22 cellular contexts compared by ENCODE assay signal in genomic region chr2:241140445-241140840, GRCh38. TPM values are rescaled to one million over a fixed set of nuclear protein-coding genes. Genes with fewer than 3 reads are reported as not detected.
DNase-seq lines count a peak whose midpoint lies in the region; ATAC-seq, FAIRE-seq and TF ChIP-seq lines count a peak whose summit lies in the region.
"Had no signal": no experiment of that assay in that cellular context is flagged by ENCODE, and none has a peak within 500 bp of the region (broad histone marks: within the 10 kb centered on the region; RNA-seq: fewer than 3 reads in every experiment).

No MANE protein-coding gene starts in this region.

- H2BK15ac ChIP-seq in H9 (ENCODE audit: low read depth, low read length) = no peak overlapping the region

- no peak overlapping the region for H2AFZ ChIP-seq in H9 (ENCODE audit: low read length)
- no peak overlapping the region for H2AFZ ChIP-seq in HepG2 (ENCODE audit: low read length)

- FAIRE-seq in bronchial epithelial cell (lab: Jason Lieb, UNC) = peak; percentile 7
- no peak for FAIRE-seq in HepG2 (lab: Jason Lieb, UNC)
- FAIRE-seq: D721Med, GM12892, GM19239 had no signal

- H3K36me3 Mint-ChIP-seq in H9 (ENCODE audit: insufficient read depth in 1 of 3, low read depth in 3 of 3) = peaks cover 12 to 66% (median 57%) of the 10 kb centered on the region in 3 experiments; a peak in 6 of 7 replicates
- peaks cover 93% of the 10 kb centered on the region for H3K36me3 Mint-ChIP-seq in stimulated activated memory B cell treated with anti-CD40 and anti-IgM and Interleukin-4, amounts not matched to agents 10 μg/mL and 1 μg/mL and 100 μg/mL, for 72 hours

- H4K8ac ChIP-seq in H9 (replicated peaks; ENCODE audit: insufficient read length, low read depth, low read length) = no peak overlapping the region

- H3K9me3 ChIP-seq in H9 (ENCODE audit: control insufficient read depth, low read depth, low read length) = no peaks in the 10 kb centered on the region
- H3K9me3 ChIP-seq in HepG2 (ENCODE audit: low read length) = no peaks in the 10 kb centered on the region

- H3K23me2 ChIP-seq in H9 (ENCODE audit: insufficient read length, low read depth, low read length, poor library complexity, severe bottlenecking) = no peaks in the 10 kb centered on the region

- no peak overlapping the region for H3K56ac ChIP-seq in H9 (ENCODE audit: insufficient read length, low read depth, low read length)

- H3K79me2 ChIP-seq in H9 (ENCODE audit: insufficient read depth, low read length) = no peaks in the 10 kb centered on the region
- peaks cover 2% of the 10 kb centered on the region for H3K79me2 ChIP-seq in HepG2 (ENCODE audit: insufficient read depth, low read length)

- no peak overlapping the region for H3K4ac ChIP-seq in H9 (ENCODE audit: low read depth, low read length)

- H3K4me3 ChIP-seq in bronchial epithelial cell (ENCODE audit: low read depth, low read length) = no peak overlapping the region
- no peak overlapping the region for H3K4me3 ChIP-seq in HepG2 (replicated peaks in 1 of 3; ENCODE audit: insufficient read depth in 1 of 3, low read depth in 2 of 3, low read length in 3 of 3)

- CTCF ChIA-PET in HepG2 (lab: Yijun Ruan, JAX; ENCODE audit: low intra/inter-chr PET ratio, low total read pairs) = no interaction called here

- no peaks in the 10 kb centered on the region for H3K27me3 Mint-ChIP-seq in H9 (ENCODE audit: low read depth)
- no peaks in the 10 kb centered on the region for H3K27me3 Mint-ChIP-seq in stimulated activated memory B cell treated with anti-CD40 and anti-IgM and Interleukin-4, amounts not matched to agents 10 μg/mL and 1 μg/mL and 100 μg/mL, for 72 hours

- H3K36me3 ChIP-seq in bronchial epithelial cell (ENCODE audit: control insufficient read depth, insufficient read depth, low read length) = peaks cover 1% of the 10 kb centered on the region
- H3K36me3 ChIP-seq in HepG2 (replicated peaks in 1 of 2; ENCODE audit: control insufficient read depth in 1 of 2, insufficient read depth in 2 of 2, low read length in 2 of 2) = peaks cover 10 to 14% of the 10 kb centered on the region in 2 experiments

- H4K20me1 ChIP-seq in H9 (ENCODE audit: control insufficient read depth, insufficient read depth, insufficient read length) = no peaks in the 10 kb centered on the region
- H4K20me1 ChIP-seq in HepG2 (ENCODE audit: insufficient read depth, low read length) = no peaks in the 10 kb centered on the region

- H3K23ac ChIP-seq in H9 (ENCODE audit: insufficient read length, low read depth, low read length) = no peak overlapping the region

- H3T11ph ChIP-seq in H9 (ENCODE audit: low read length) = no peak overlapping the region

- H2BK20ac ChIP-seq in H9 (ENCODE audit: low read depth, low read length, poor library complexity, severe bottlenecking) = no peak overlapping the region

- TF ChIP-seq EP300 in HepG2 (IDR thresholded peaks at IDR 0.05; ENCODE audit: low read depth in 2 of 2, low read length in 2 of 2) (no peak), HepG2 (CRISPR knock-in tag; IDR thresholded peaks at IDR 0.05; ENCODE audit: borderline replicate concordance) (no peak)

- no peak overlapping the region for H2BK120ac ChIP-seq in H9 (ENCODE audit: low read depth, low read length, poor library complexity, severe bottlenecking)

- H3K4me2 ChIP-seq in H9 (ENCODE audit: insufficient read depth, insufficient read length, low read length) (no peak overlapping the region), HepG2 (ENCODE audit: low read depth, low read length) (no peak overlapping the region)

- no CpG with 5 or more reads among the region's 10 CpGs for WGBS in H9 (ENCODE audit: extremely low coverage, insufficient read length, low lambda C conversion rate)
- WGBS in HepG2 (ENCODE audit: low lambda C conversion rate) = 83% methylated on average over 10 of the region's 10 CpGs

- H3K27me3 ChIP-seq in H9 (ENCODE audit: insufficient read depth, low read length) = no peaks in the 10 kb centered on the region
- H3K27me3 ChIP-seq in bronchial epithelial cell (ENCODE audit: control insufficient read depth, insufficient read depth, low read length) = no peaks in the 10 kb centered on the region
- H3K27me3 ChIP-seq in HepG2 (ENCODE audit: control insufficient read depth in 1 of 2, insufficient read depth in 2 of 2, low read length in 2 of 2) = no peaks in the 10 kb centered on the region

- H2BK12ac ChIP-seq in H9 (ENCODE audit: insufficient read length, low read depth, low read length) = no peak overlapping the region

- H3K14ac ChIP-seq in H9 (ENCODE audit: insufficient read depth, low read length) = no peak overlapping the region

- no peak for DNase-seq in H9
- no peak for DNase-seq in bronchial epithelial cell (ENCODE audit: low read depth)
- DNase-seq in HepG2 (ENCODE audit: low spot score) = no peak
- peak; percentile 17 for DNase-seq in sciatic nerve (ENCODE audit: low spot score)
- DNase-seq in left cardiac atrium = no peak
- DNase-seq: CD8-positive, alpha-beta T cell; COR-L47; DMS153; DMS79 treated with DMSO at 0.1 percent for 48 hours; EL; GDM1; GOT3; IMR-90 had no signal

- no peak for TF ChIP-seq CTCF in H9 (conservative IDR thresholded peaks at IDR 0.05)
- no peak for TF ChIP-seq CTCF in bronchial epithelial cell (IDR thresholded peaks at IDR 0.05; ENCODE audit: insufficient read depth, low read length, severe bottlenecking)
- peak; percentile 18; the same call in 1 of the 2 replicates for TF ChIP-seq CTCF in HepG2 (CRISPR knock-in tag; IDR thresholded peaks at IDR 0.05)

- H4K5ac ChIP-seq in H9 (ENCODE audit: insufficient read length, low read depth, low read length) = no peak overlapping the region

- in situ Hi-C loops in HepG2 (cut with HindIII; ENCODE audit: extremely low pct_ligation_motif_present, low pct_unique_long_range_greater_than_20kb) = no loop called here

- no peaks in the 10 kb centered on the region for H3K9me3 Mint-ChIP-seq in H9
- no peaks in the 10 kb centered on the region for H3K9me3 Mint-ChIP-seq in stimulated activated memory B cell treated with anti-CD40 and anti-IgM and Interleukin-4, amounts not matched to agents 10 μg/mL and 1 μg/mL and 100 μg/mL, for 72 hours
- H3K9me3 Mint-ChIP-seq: CD14-positive monocyte; CD8-positive, alpha-beta T cell had no signal

- no peaks in the 10 kb centered on the region for H3K79me1 ChIP-seq in H9 (ENCODE audit: insufficient read depth, low read depth, low read length, poor library complexity, severe bottlenecking)

- TF ChIP-seq RAD21 in HepG2 (CRISPR knock-in tag; IDR thresholded peaks at IDR 0.05) = no peak

- TF ChIP-seq POLR2A in HepG2 (IDR thresholded peaks at IDR 0.05; ENCODE audit: insufficient read depth in 1 of 2, low read depth in 2 of 2, low read length in 2 of 2) = no peak

- ATAC-seq in HepG2 (peak; percentile 15; the same call in 1 of the 3 replicates), sciatic nerve (no peak), GM19035 (IDR thresholded peaks at IDR 0.05; ENCODE audit: unreplicated experiment) (no peak), left cardiac atrium (no peak), HG03520 (IDR thresholded peaks at IDR 0.05; ENCODE audit: unreplicated experiment) (no peak)
- no peak for ATAC-seq in stimulated activated memory B cell treated with anti-CD40 and anti-IgM and Interleukin-4, amounts not matched to agents 10 μg/mL and 1 μg/mL and 100 μg/mL, for 72 hours
- ATAC-seq: CD8-positive, alpha-beta T cell; HCT116 had no signal

- H3K4me3 Mint-ChIP-seq in H9 = no peak overlapping the region
- H3K4me3 Mint-ChIP-seq in stimulated activated memory B cell treated with anti-CD40 and anti-IgM and Interleukin-4, amounts not matched to agents 10 μg/mL and 1 μg/mL and 100 μg/mL, for 72 hours = no peak overlapping the region
- H3K4me3 Mint-ChIP-seq: CD14-positive monocyte; CD8-positive, alpha-beta T cell had no signal

- intact Hi-C loops in HepG2 (cut with micrococcal nuclease; ENCODE audit: unreplicated experiment) (no loop called here), sciatic nerve (cut with DNase I) (loop anchor here (5.0 kb wide), 1 partner anchor 372 kb away; no protein-coding TSS in a partner anchor), left cardiac atrium (cut with DNase I) (no loop called here)

- H2BK5ac ChIP-seq in H9 (ENCODE audit: insufficient read length, low read length) = no peak overlapping the region

- BruUV-seq in HepG2 (replicated peaks; lab: Mats Ljungman, UMichigan) = no TSS peak

- no peak overlapping the region for H3K9ac ChIP-seq in H9 (ENCODE audit: extremely low read depth, insufficient read length, low read length)
- H3K9ac ChIP-seq in HepG2 (ENCODE audit: insufficient read depth, low read depth, low read length) = no peak overlapping the region

- no peak overlapping the region for H4K91ac ChIP-seq in H9 (ENCODE audit: insufficient read length, low read depth, low read length)

- H3K4me1 ChIP-seq in H9 (ENCODE audit: insufficient read depth, low read length) (no peaks in the 10 kb centered on the region), HepG2 (ENCODE audit: insufficient read depth, low read length) (peaks cover 32% of the 10 kb centered on the region)

- no peak overlapping the region for H3K18ac ChIP-seq in H9 (ENCODE audit: insufficient read length, low read depth, low read length)

- no peaks in the 10 kb centered on the region for H3K4me1 Mint-ChIP-seq in H9
- H3K4me1 Mint-ChIP-seq in stimulated activated memory B cell treated with anti-CD40 and anti-IgM and Interleukin-4, amounts not matched to agents 10 μg/mL and 1 μg/mL and 100 μg/mL, for 72 hours = peaks cover 18% of the 10 kb centered on the region
- H3K4me1 Mint-ChIP-seq: CD14-positive monocyte had no signal

- POLR2A ChIA-PET in HepG2 (lab: Yijun Ruan, JAX) = no interaction called here

- H2AK5ac ChIP-seq in H9 (ENCODE audit: insufficient read length, low read length) = no peak overlapping the region

- no peak overlapping the region for H3K27ac ChIP-seq in H9 (ENCODE audit: insufficient read length, low read depth, low read length)
- H3K27ac ChIP-seq in HepG2 (ENCODE audit: extremely low read length, insufficient read depth, low read length) = peak overlapping the region; percentile 57
- H3K27ac ChIP-seq: 22Rv1 had no signal

- peak overlapping the region in 2 of 3 experiments; percentile 59 to 76; a peak in 3 of 7 replicates for H3K27ac Mint-ChIP-seq in H9
- no peak overlapping the region for H3K27ac Mint-ChIP-seq in stimulated activated memory B cell treated with anti-CD40 and anti-IgM and Interleukin-4, amounts not matched to agents 10 μg/mL and 1 μg/mL and 100 μg/mL, for 72 hours
- H3K27ac Mint-ChIP-seq: CD8-positive, alpha-beta T cell had no signal

RNA-seq across cellular contexts. Expression of gene PASK, which starts 8.8 kb away (rescaled TPM):
- total RNA-seq in H9 (2021) (66.1 and 68.0 TPM in 2 replicates), bronchial epithelial cell (2.8 and 2.9 TPM in 2 replicates), HepG2 (2016; rRNA removed; fragmentation: Illumina TruSeq; extraction: Trizol) (16.0 and 17.0 TPM in 2 replicates), sciatic nerve (7.0 TPM), left cardiac atrium (1 to 10 TPM; 1.7 to 4.6 TPM)
- total RNA-seq in HepG2 (2016; cell fraction: cytosol; rRNA removed; fragmentation: Illumina TruSeq; extraction: Trizol; ENCODE audit: low read depth) = 18.0 and 28.0 TPM in 2 replicates
- total RNA-seq in HepG2 (2016; cell fraction: insoluble cytoplasmic fraction; rRNA removed; fragmentation: Illumina TruSeq; extraction: Trizol) = 14.4 and 17.9 TPM in 2 replicates
- total RNA-seq in HepG2 (2016; cell fraction: membrane; rRNA removed; fragmentation: Illumina TruSeq; extraction: Trizol) = 5.9 and 7.8 TPM in 2 replicates
- 22.6 and 27.5 TPM in 2 replicates for total RNA-seq in HepG2 (2016; cell fraction: nucleus; rRNA removed; fragmentation: Illumina TruSeq; extraction: Trizol)
- 6.9 and 7.1 TPM in 2 replicates for polyA plus RNA-seq in HepG2 (2011; rRNA removed)
- polyA plus RNA-seq in HepG2 (2011; cell fraction: cytosol; rRNA removed) = 2.1 and 4.1 TPM in 2 replicates
- 36.3 and 40.3 TPM in 2 replicates for polyA plus RNA-seq in HepG2 (2011; cell fraction: nucleus; rRNA removed)
- polyA plus RNA-seq in HepG2 (2012) = 6.8 and 9.6 TPM in 2 replicates
- 0.79 and 1.0 TPM in 2 replicates for polyA plus RNA-seq in HepG2 (2016; cell fraction: cytosol; fragmentation: Illumina TruSeq; extraction: Trizol; ENCODE audit: low read depth)
- polyA plus RNA-seq in HepG2 (2016; cell fraction: insoluble cytoplasmic fraction; fragmentation: Illumina TruSeq; extraction: Trizol; ENCODE audit: low read depth) = 9.2 and 11.1 TPM in 2 replicates
- 1.7 and 2.3 TPM in 2 replicates for polyA plus RNA-seq in HepG2 (2016; cell fraction: membrane; fragmentation: Illumina TruSeq; extraction: Trizol; ENCODE audit: low read depth)
- polyA plus RNA-seq in HepG2 (2016; cell fraction: nucleus; fragmentation: Illumina TruSeq; extraction: Trizol; ENCODE audit: insufficient read depth, low read depth) = 79.4 and 83.7 TPM in 2 replicates
- polyA minus RNA-seq in HepG2 (2011; rRNA and poly(A)+ RNA removed; ENCODE audit: low replicate concordance) = 28.2 and 32.5 TPM in 2 replicates
- polyA minus RNA-seq in HepG2 (2011; cell fraction: cytosol; rRNA and poly(A)+ RNA removed) = 3.7 and 15.6 TPM in 2 replicates
- 10.7 and 14.4 TPM in 2 replicates for polyA minus RNA-seq in HepG2 (2011; cell fraction: nucleus; rRNA and poly(A)+ RNA removed)

RNA-seq across cellular contexts. Expression of gene PPP1R7, which starts 9.8 kb away (rescaled TPM):
- total RNA-seq in H9 (2021) (60.2 and 60.4 TPM in 2 replicates), bronchial epithelial cell (32.4 and 51.2 TPM in 2 replicates), HepG2 (2016; rRNA removed; fragmentation: Illumina TruSeq; extraction: Trizol) (67.9 and 77.2 TPM in 2 replicates), sciatic nerve (45.3 TPM), left cardiac atrium (10 to 100 TPM; 61.9 to 68.4 TPM)
- total RNA-seq in HepG2 (2016; cell fraction: cytosol; rRNA removed; fragmentation: Illumina TruSeq; extraction: Trizol; ENCODE audit: low read depth) = 27.7 and 40.5 TPM in 2 replicates
- total RNA-seq in HepG2 (2016; cell fraction: insoluble cytoplasmic fraction; rRNA removed; fragmentation: Illumina TruSeq; extraction: Trizol) = 78.8 and 81.3 TPM in 2 replicates
- total RNA-seq in HepG2 (2016; cell fraction: membrane; rRNA removed; fragmentation: Illumina TruSeq; extraction: Trizol) = 33.9 and 34.7 TPM in 2 replicates
- 31.6 and 35.8 TPM in 2 replicates for total RNA-seq in HepG2 (2016; cell fraction: nucleus; rRNA removed; fragmentation: Illumina TruSeq; extraction: Trizol)
- polyA plus RNA-seq in HepG2 (2011; rRNA removed) = 27.4 and 33.3 TPM in 2 replicates
- 19.4 and 25.1 TPM in 2 replicates for polyA plus RNA-seq in HepG2 (2011; cell fraction: cytosol; rRNA removed)
- polyA plus RNA-seq in HepG2 (2011; cell fraction: nucleus; rRNA removed) = 14.7 and 16.8 TPM in 2 replicates
- polyA plus RNA-seq in HepG2 (2012) = 43.0 and 56.8 TPM in 2 replicates
- polyA plus RNA-seq in HepG2 (2016; cell fraction: cytosol; fragmentation: Illumina TruSeq; extraction: Trizol; ENCODE audit: low read depth) = 29.9 and 37.7 TPM in 2 replicates
- polyA plus RNA-seq in HepG2 (2016; cell fraction: insoluble cytoplasmic fraction; fragmentation: Illumina TruSeq; extraction: Trizol; ENCODE audit: low read depth) = 99.4 and 106 TPM in 2 replicates
- polyA plus RNA-seq in HepG2 (2016; cell fraction: membrane; fragmentation: Illumina TruSeq; extraction: Trizol; ENCODE audit: low read depth) = 34.4 and 34.7 TPM in 2 replicates
- polyA plus RNA-seq in HepG2 (2016; cell fraction: nucleus; fragmentation: Illumina TruSeq; extraction: Trizol; ENCODE audit: insufficient read depth, low read depth) = 52.8 and 60.1 TPM in 2 replicates
- polyA minus RNA-seq in HepG2 (2011; rRNA and poly(A)+ RNA removed; ENCODE audit: low replicate concordance) = 22.5 and 25.7 TPM in 2 replicates
- polyA minus RNA-seq in HepG2 (2011; cell fraction: cytosol; rRNA and poly(A)+ RNA removed) = 18.4 and 24.7 TPM in 2 replicates
- 24.0 and 27.0 TPM in 2 replicates for polyA minus RNA-seq in HepG2 (2011; cell fraction: nucleus; rRNA and poly(A)+ RNA removed)

RNA-seq across cellular contexts. Expression of gene MTERF4, which starts 38.4 kb away (rescaled TPM):
- total RNA-seq in H9 (2021) = 35.0 and 36.6 TPM in 2 replicates
- total RNA-seq in bronchial epithelial cell = 35.5 and 35.7 TPM in 2 replicates
- total RNA-seq in HepG2 (2016; rRNA removed; fragmentation: Illumina TruSeq; extraction: Trizol) = 59.8 and 61.5 TPM in 2 replicates
- 20.2 and 20.4 TPM in 2 replicates for total RNA-seq in HepG2 (2016; cell fraction: cytosol; rRNA removed; fragmentation: Illumina TruSeq; extraction: Trizol; ENCODE audit: low read depth)
- 57.2 and 63.4 TPM in 2 replicates for total RNA-seq in HepG2 (2016; cell fraction: insoluble cytoplasmic fraction; rRNA removed; fragmentation: Illumina TruSeq; extraction: Trizol)
- total RNA-seq in HepG2 (2016; cell fraction: membrane; rRNA removed; fragmentation: Illumina TruSeq; extraction: Trizol) = 27.2 and 28.3 TPM in 2 replicates
- total RNA-seq in HepG2 (2016; cell fraction: nucleus; rRNA removed; fragmentation: Illumina TruSeq; extraction: Trizol) = 47.3 and 61.7 TPM in 2 replicates
- 37.1 and 50.5 TPM in 2 replicates for polyA plus RNA-seq in HepG2 (2011; rRNA removed)
- polyA plus RNA-seq in HepG2 (2011; cell fraction: cytosol; rRNA removed) = 29.8 and 33.1 TPM in 2 replicates
- polyA plus RNA-seq in HepG2 (2011; cell fraction: nucleus; rRNA removed) = 71.5 and 77.4 TPM in 2 replicates
- polyA plus RNA-seq in HepG2 (2012) = 27.8 and 38.2 TPM in 2 replicates
- polyA plus RNA-seq in HepG2 (2016; cell fraction: cytosol; fragmentation: Illumina TruSeq; extraction: Trizol; ENCODE audit: low read depth) = 18.2 and 22.9 TPM in 2 replicates
- polyA plus RNA-seq in HepG2 (2016; cell fraction: insoluble cytoplasmic fraction; fragmentation: Illumina TruSeq; extraction: Trizol; ENCODE audit: low read depth) = 67.1 and 69.1 TPM in 2 replicates
- 20.0 and 22.3 TPM in 2 replicates for polyA plus RNA-seq in HepG2 (2016; cell fraction: membrane; fragmentation: Illumina TruSeq; extraction: Trizol; ENCODE audit: low read depth)
- polyA plus RNA-seq in HepG2 (2016; cell fraction: nucleus; fragmentation: Illumina TruSeq; extraction: Trizol; ENCODE audit: insufficient read depth, low read depth) = 82.3 and 82.6 TPM in 2 replicates
- 31.6 and 46.9 TPM in 2 replicates for polyA minus RNA-seq in HepG2 (2011; rRNA and poly(A)+ RNA removed; ENCODE audit: low replicate concordance)
- 15.7 and 20.7 TPM in 2 replicates for polyA minus RNA-seq in HepG2 (2011; cell fraction: cytosol; rRNA and poly(A)+ RNA removed)
- 76.1 and 79.6 TPM in 2 replicates for polyA minus RNA-seq in HepG2 (2011; cell fraction: nucleus; rRNA and poly(A)+ RNA removed)
- total RNA-seq in sciatic nerve = 33.5 TPM
- 10 to 100 TPM; 19.1 to 21.7 TPM for total RNA-seq in left cardiac atrium

RNA-seq across cellular contexts. Expression of gene ANO7, which starts 48.0 kb away (rescaled TPM):
- total RNA-seq in H9 (2021) (3.9 and 5.2 TPM in 2 replicates), bronchial epithelial cell (under 0.01 and 0.13 TPM in 2 replicates), HepG2 (2016; rRNA removed; fragmentation: Illumina TruSeq; extraction: Trizol) (3.7 and 4.9 TPM in 2 replicates), sciatic nerve (3.8 TPM), left cardiac atrium (1 to 10 TPM; 1.2 to 1.8 TPM)
- total RNA-seq in HepG2 (2016; cell fraction: cytosol; rRNA removed; fragmentation: Illumina TruSeq; extraction: Trizol; ENCODE audit: low read depth) = 1.7 and 1.9 TPM in 2 replicates
- 2.9 and 5.5 TPM in 2 replicates for total RNA-seq in HepG2 (2016; cell fraction: insoluble cytoplasmic fraction; rRNA removed; fragmentation: Illumina TruSeq; extraction: Trizol)
- total RNA-seq in HepG2 (2016; cell fraction: membrane; rRNA removed; fragmentation: Illumina TruSeq; extraction: Trizol) = 3.2 and 4.1 TPM in 2 replicates
- total RNA-seq in HepG2 (2016; cell fraction: nucleus; rRNA removed; fragmentation: Illumina TruSeq; extraction: Trizol) = 4.7 and 5.1 TPM in 2 replicates
- polyA plus RNA-seq in HepG2 (2011; rRNA removed) = 4.1 and 4.9 TPM in 2 replicates
- 2.9 and 3.9 TPM in 2 replicates for polyA plus RNA-seq in HepG2 (2011; cell fraction: cytosol; rRNA removed)
- polyA plus RNA-seq in HepG2 (2011; cell fraction: nucleus; rRNA removed) = 29.8 and 33.6 TPM in 2 replicates
- polyA plus RNA-seq in HepG2 (2012) = 8.8 and 10.8 TPM in 2 replicates
- 3.3 and 3.8 TPM in 2 replicates for polyA plus RNA-seq in HepG2 (2016; cell fraction: cytosol; fragmentation: Illumina TruSeq; extraction: Trizol; ENCODE audit: low read depth)
- 7.5 and 11.5 TPM in 2 replicates for polyA plus RNA-seq in HepG2 (2016; cell fraction: insoluble cytoplasmic fraction; fragmentation: Illumina TruSeq; extraction: Trizol; ENCODE audit: low read depth)
- 7.5 and 8.6 TPM in 2 replicates for polyA plus RNA-seq in HepG2 (2016; cell fraction: membrane; fragmentation: Illumina TruSeq; extraction: Trizol; ENCODE audit: low read depth)
- polyA plus RNA-seq in HepG2 (2016; cell fraction: nucleus; fragmentation: Illumina TruSeq; extraction: Trizol; ENCODE audit: insufficient read depth, low read depth) = 14.9 and 15.8 TPM in 2 replicates
- 1.1 and 16.7 TPM in 2 replicates for polyA minus RNA-seq in HepG2 (2011; rRNA and poly(A)+ RNA removed; ENCODE audit: low replicate concordance)
- 5.1 and 8.4 TPM in 2 replicates for polyA minus RNA-seq in HepG2 (2011; cell fraction: cytosol; rRNA and poly(A)+ RNA removed)
- polyA minus RNA-seq in HepG2 (2011; cell fraction: nucleus; rRNA and poly(A)+ RNA removed) = 13.8 and 18.4 TPM in 2 replicates
- polyA plus RNA-seq: CD14-positive monocyte had no signal
